Comparison of ENCODE assay signal across 18 cellular contexts in the genomic region with DNA sequence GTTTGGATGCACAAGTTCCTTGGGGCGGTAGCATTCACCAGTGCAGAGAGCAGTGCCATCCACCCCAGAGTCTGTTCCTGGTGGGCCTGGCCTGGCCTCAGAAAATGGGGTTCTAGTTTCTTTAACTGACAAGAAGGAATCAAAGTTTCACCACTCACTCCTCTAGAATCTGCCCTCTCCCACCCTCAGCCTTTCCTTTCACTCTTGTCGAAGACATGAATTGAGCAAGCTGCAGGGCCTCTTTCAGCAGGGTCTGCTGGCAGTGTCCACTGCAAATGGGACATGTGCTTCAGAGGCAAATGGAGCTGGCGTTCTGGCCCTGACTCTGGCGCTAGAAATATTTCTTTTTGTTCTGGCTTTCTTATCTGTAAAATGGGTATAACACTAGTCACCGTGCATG.
DNase-seq lines count a peak whose midpoint lies in the region; FAIRE-seq and TF ChIP-seq lines count a peak whose summit lies in the region.
"Had no signal": no experiment of that assay in that cellular context is flagged by ENCODE, and none has a peak within 500 bp of the region (broad histone marks: within the 10 kb centered on the region; RNA-seq: fewer than 3 reads in every experiment).

No MANE protein-coding gene starts in this region.

- no peak overlapping the region for H3K4me3 ChIP-seq in right atrium auricular region
- no peak overlapping the region for H3K4me3 ChIP-seq in left ventricle myocardium inferior
- no peak overlapping the region for H3K4me3 ChIP-seq in H1 (ENCODE audit: extremely low read depth in 1 of 4, insufficient read depth in 2 of 4, low read depth in 3 of 4, low read length in 4 of 4)
- no peak overlapping the region for H3K4me3 ChIP-seq in mesodermal cell (ENCODE audit: extremely low read depth, insufficient read depth, low read length, poor library complexity, severe bottlenecking)
- H3K4me3 ChIP-seq: A549, HAP-1 had no signal

- H4K5ac ChIP-seq in H1 (ENCODE audit: insufficient read length, low read depth, low read length) = no peak overlapping the region

- no peak overlapping the region for H4K8ac ChIP-seq in H1 (ENCODE audit: extremely low read depth, insufficient read depth, low read length)

- H2AK5ac ChIP-seq in H1 (ENCODE audit: low read depth, low read length) = no peak overlapping the region

- peak overlapping the region; percentile 7 for H3K4ac ChIP-seq in H1 (replicated peaks; ENCODE audit: insufficient read length, low read depth, low read length)

- H2BK5ac ChIP-seq in H1 (ENCODE audit: low read depth, low read length) = peak overlapping the region; percentile 52; the same call in 1 of the 2 replicates

- H3K23me2 ChIP-seq in H1 (ENCODE audit: low read depth, low read length) = no peaks in the 10 kb centered on the region

- TF ChIP-seq EP300 in H1 (IDR thresholded peaks at IDR 0.05; ENCODE audit: borderline replicate concordance in 1 of 2, low read depth in 2 of 2, low read length in 2 of 2) = no peak

- no peak overlapping the region for H2BK12ac ChIP-seq in H1 (ENCODE audit: low read depth, low read length)

- TF ChIP-seq CTCF in right atrium auricular region (IDR thresholded peaks at IDR 0.05) (no peak), left ventricle myocardium inferior (IDR thresholded peaks at IDR 0.05; ENCODE audit: borderline replicate concordance) (no peak), H1 (IDR thresholded peaks at IDR 0.05; ENCODE audit: control extremely low read depth in 1 of 3, insufficient read depth in 1 of 3, low read depth in 1 of 3, low read length in 3 of 3) (no peak)

- H3K18ac ChIP-seq in H1 (ENCODE audit: extremely low read depth, low read length) = no peak overlapping the region

- H3K23ac ChIP-seq in H1 (ENCODE audit: insufficient read length) = no peak overlapping the region

- H2BK15ac ChIP-seq in H1 (ENCODE audit: low read length) = no peak overlapping the region

- H3K4me1 ChIP-seq in right atrium auricular region = no peaks in the 10 kb centered on the region
- no peaks in the 10 kb centered on the region for H3K4me1 ChIP-seq in left ventricle myocardium inferior
- no peaks in the 10 kb centered on the region for H3K4me1 ChIP-seq in H1 (replicated peaks in 1 of 4; ENCODE audit: control insufficient read depth in 3 of 4, insufficient read depth in 4 of 4, low read length in 3 of 4)
- H3K4me1 ChIP-seq in mesodermal cell (ENCODE audit: control insufficient read depth, insufficient read depth, low read length, poor library complexity, severe bottlenecking) = no peaks in the 10 kb centered on the region
- H3K4me1 ChIP-seq: A549, HAP-1 had no signal

- peak; percentile 30 for DNase-seq in right atrium auricular region (ENCODE audit: low spot score)
- DNase-seq in left ventricle myocardium inferior = no peak
- DNase-seq in H1 (ENCODE audit: low read depth in 1 of 2, low spot score in 2 of 2) = no peak
- DNase-seq in NCI-H2196 (lab: John Stamatoyannopoulos, UW; ENCODE audit: unreplicated experiment) = no peak
- no peak for DNase-seq in MV-4-11 (lab: John Stamatoyannopoulos, UW)
- no peak for DNase-seq in foreskin melanocyte
- no peak for DNase-seq in immature natural killer cell
- DNase-seq: AML-193; Calu3; CD8-positive, alpha-beta T cell; DMS79 treated with DMSO at 0.1 percent for 48 hours; GF-D8 had no signal

- no peak overlapping the region for H2BK20ac ChIP-seq in H1 (ENCODE audit: low read length)

- WGBS in H1 (ENCODE audit: extremely low coverage in 1 of 2, insufficient coverage in 1 of 2, insufficient read length in 1 of 2, insufficient replicate concordance in 2 of 2, low coverage in 1 of 2, low lambda C conversion rate in 2 of 2, missing lambda C conversion rate in 1 of 2), 2 experiments = 93% methylated on average over 5 of the region's 5 CpGs; no CpG with 5 or more reads in 1 of the 2 experiments
- 91 to 100% methylated on average over 4 to 5 of the region's 5 CpGs for WGBS in mesodermal cell (ENCODE audit: insufficient coverage in 2 of 2), 2 experiments

- no peak for TF ChIP-seq RAD21 in H1 (IDR thresholded peaks at IDR 0.05 in 1 of 2, conservative IDR thresholded peaks at IDR 0.05 in 1 of 2; ENCODE audit: low read depth in 2 of 2, low read length in 2 of 2)

- FAIRE-seq in H1 (lab: Jason Lieb, UNC) = no peak
- FAIRE-seq: A549, HepG2 had no signal

- POLR2A ChIA-PET in H1 (lab: Charles Lee; ENCODE audit: partially characterized antibody) = no interaction called here

- no peaks in the 10 kb centered on the region for H3K9me3 Mint-ChIP-seq in immature natural killer cell
- H3K9me3 Mint-ChIP-seq: CD8-positive, alpha-beta T cell had no signal

- no peak overlapping the region for H2BK120ac ChIP-seq in H1 (replicated peaks; ENCODE audit: low read depth, low read length)

- H3K79me2 ChIP-seq in H1 (ENCODE audit: control insufficient read depth in 1 of 2, insufficient read depth in 2 of 2, low read length in 2 of 2) = no peaks in the 10 kb centered on the region; a peak in 1 of 4 replicates

- H3K4me2 ChIP-seq in H1 (ENCODE audit: insufficient read depth in 1 of 2, low read depth in 2 of 2, low read length in 2 of 2) = no peak overlapping the region
- H3K4me2 ChIP-seq: A549 had no signal

- H3K27ac ChIP-seq in right atrium auricular region (no peak overlapping the region), left ventricle myocardium inferior (replicated peaks) (no peak overlapping the region), H1 (ENCODE audit: low read depth, low read length) (no peak overlapping the region), mesodermal cell (ENCODE audit: low read depth, low read length, severe bottlenecking) (peak overlapping the region; percentile 0)
- H3K27ac ChIP-seq: 22Rv1, A549 had no signal

- no peak overlapping the region for H3K27ac Mint-ChIP-seq in immature natural killer cell
- H3K27ac Mint-ChIP-seq: CD8-positive, alpha-beta T cell; IgD-negative memory B cell had no signal

- peaks cover 4 to 25% (median 18%) of the 10 kb centered on the region in 3 donors for H3K36me3 Mint-ChIP-seq in immature natural killer cell
- H3K36me3 Mint-ChIP-seq: CD8-positive, alpha-beta T cell had no signal

- peaks cover 2 to 6% of the 10 kb centered on the region in 2 donors for H3K4me1 Mint-ChIP-seq in immature natural killer cell
- H3K4me1 Mint-ChIP-seq: IgD-negative memory B cell had no signal

- H3K4me3 Mint-ChIP-seq in immature natural killer cell = no peak overlapping the region
- H3K4me3 Mint-ChIP-seq: CD8-positive, alpha-beta T cell; IgD-negative memory B cell had no signal

- peaks cover 0 to 2% (median 2%) of the 10 kb centered on the region in 3 donors for H3K27me3 Mint-ChIP-seq in immature natural killer cell (ENCODE audit: low read depth in 3 of 3)
- H3K27me3 Mint-ChIP-seq: IgD-negative memory B cell had no signal

- no peaks in the 10 kb centered on the region for H3K79me1 ChIP-seq in H1 (ENCODE audit: low read depth, low read length)

- no peak overlapping the region for H2AFZ ChIP-seq in H1 (ENCODE audit: low read length)

- H4K20me1 ChIP-seq in H1 (replicated peaks in 1 of 2; ENCODE audit: control insufficient read depth in 1 of 2, insufficient read depth in 2 of 2, low read length in 2 of 2) = no peaks in the 10 kb centered on the region

- no peak overlapping the region for H4K91ac ChIP-seq in H1 (replicated peaks; ENCODE audit: insufficient read length, low read length)

- H3K27me3 ChIP-seq in right atrium auricular region (no peaks in the 10 kb centered on the region), left ventricle myocardium inferior (ENCODE audit: low read depth) (no peaks in the 10 kb centered on the region), H1 (replicated peaks in 1 of 4; ENCODE audit: control insufficient read depth in 3 of 4, extremely low read depth in 1 of 4, insufficient read depth in 3 of 4, low read length in 3 of 4) (no peaks in the 10 kb centered on the region)

- H3K14ac ChIP-seq in H1 (ENCODE audit: insufficient read length) = no peak overlapping the region

- H3K9me3 ChIP-seq in right atrium auricular region = no peaks in the 10 kb centered on the region
- peaks cover 6% of the 10 kb centered on the region for H3K9me3 ChIP-seq in left ventricle myocardium inferior (replicated peaks)
- no peaks in the 10 kb centered on the region for H3K9me3 ChIP-seq in H1 (ENCODE audit: insufficient read depth in 2 of 2, low read depth in 1 of 2, low read length in 1 of 2)
- no peaks in the 10 kb centered on the region for H3K9me3 ChIP-seq in mesodermal cell (ENCODE audit: control insufficient read depth, low read length)
- H3K9me3 ChIP-seq: A549, HAP-1 had no signal

- H3K36me3 ChIP-seq in right atrium auricular region (no peaks in the 10 kb centered on the region), left ventricle myocardium inferior (no peaks in the 10 kb centered on the region), H1 (ENCODE audit: control insufficient read depth in 2 of 4, insufficient read depth in 4 of 4, low read length in 3 of 4) (no peaks in the 10 kb centered on the region), mesodermal cell (ENCODE audit: control insufficient read depth, insufficient read depth, low read length) (peaks cover 32% of the 10 kb centered on the region)
- H3K36me3 ChIP-seq: HAP-1 had no signal

- CTCF ChIA-PET in H1 (lab: Charles Lee; ENCODE audit: partially characterized antibody) = interaction anchor here (1.0 to 1.4 kb wide), 2 partner anchors 11 to 19 kb away, joined by 3 to 5 read pairs; no protein-coding TSS in a partner anchor

- no peak for TF ChIP-seq POLR2A in H1 (IDR thresholded peaks at IDR 0.05; ENCODE audit: control extremely low read depth in 1 of 2, low read depth in 2 of 2, low read length in 2 of 2)

- intact Hi-C loops in left ventricle myocardium inferior (cut with micrococcal nuclease) = no loop called here

- no peak overlapping the region for H3K9ac ChIP-seq in H1 (replicated peaks in 1 of 4; ENCODE audit: extremely low read depth in 1 of 4, low read depth in 3 of 4, low read length in 3 of 4)

- H3K56ac ChIP-seq in H1 (replicated peaks; ENCODE audit: insufficient read length, low read depth, low read length) = no peak overlapping the region

TF ChIP-seq in H1, 55 proteins besides CTCF, POLR2A, EP300 and RAD21 (continues in another document):
- TF ChIP-seq CTBP2 (IDR thresholded peaks at IDR 0.05; ENCODE audit: borderline replicate concordance, insufficient read depth, insufficient read length, low read length) (no peak), TEAD4 (IDR thresholded peaks at IDR 0.05; ENCODE audit: low read depth, low read length) (no peak)
